1 cellular context compared by ENCODE assay signal in genomic region chr3:169591983-169592644, GRCh38.
TF ChIP-seq lines count a peak whose summit lies in the region.

No MANE protein-coding gene starts in this region.

TF ChIP-seq in GM23338, 12 proteins besides CTCF, POLR2A, EP300 and RAD21 (continued from another document):
- TF ChIP-seq ZNF462 (CRISPR knock-in tag; IDR thresholded peaks at IDR 0.05) (no peak), ZNF331 (CRISPR knock-in tag; IDR thresholded peaks at IDR 0.05; ENCODE audit: low read depth) (no peak), ETS1 (IDR thresholded peaks at IDR 0.05) (no peak), JUNB (IDR thresholded peaks at IDR 0.05; ENCODE audit: unreplicated experiment) (no peak), NANOG (IDR thresholded peaks at IDR 0.05; ENCODE audit: borderline replicate concordance) (no peak), EZH2 (IDR thresholded peaks at IDR 0.05; ENCODE audit: low read depth, unreplicated experiment) (no peak)
